27 cellular contexts compared by ENCODE assay signal in genomic region chr11:63583288-63583687, GRCh38. TPM values are rescaled to one million over a fixed set of nuclear protein-coding genes. Genes with fewer than 3 reads are reported as not detected.
A peak's percentile ranks its signal among the peaks of the same experiment; 100 is the strongest.
DNase-seq lines count a peak whose midpoint lies in the region; ATAC-seq and TF ChIP-seq lines count a peak whose summit lies in the region.
"Had no signal": no experiment of that assay in that cellular context is flagged by ENCODE, and none has a peak within 500 bp of the region (broad histone marks: within the 10 kb centered on the region; RNA-seq: fewer than 3 reads in every experiment).

No MANE protein-coding gene starts in this region.

- no peak for TF ChIP-seq CTCF in GM23338 (conservative IDR thresholded peaks at IDR 0.05; ENCODE audit: low read depth in 2 of 2)

- DNase-seq in GM23338 (ENCODE audit: low spot score), result no peak
- no peak for DNase-seq in T-helper 17 cell
- peak; percentile 97 for DNase-seq in globus pallidus (ENCODE audit: low spot score)
- DNase-seq in ureter (ENCODE audit: low spot score), result no peak
- DNase-seq in NCI-H2029 (lab: John Stamatoyannopoulos, UW), result no peak
- DNase-seq in cerebellar cortex (ENCODE audit: low spot score), result no peak
- DNase-seq: activated B cell treated with CpG ODN at 0.5 μM for 24 hours; activated CD8-positive, alpha-beta T cell treated with anti-CD3 and anti-CD28 coated beads for 36 hours; activated naive CD4-positive, alpha-beta T cell treated with anti-CD3 and anti-CD28 coated beads, Interleukin-2, amount 50 U/mL, for 16 hours; activated T-cell treated with anti-CD3 and anti-CD28 coated beads, Interleukin-2, amount 50 U/mL, for 48 hours; COR-L47; foreskin keratinocyte; Karpas-422; kidney glomerular epithelial cell; mesendoderm; NCI-H1105; NCI-H2107; NCI-H510A treated with DMSO at 0.1 percent for 48 hours; Right ventricle myocardium superior; stimulated activated CD4-positive, alpha-beta T cell treated with anti-CD3 and anti-CD28 coated beads, Interleukin-4, amount 100 ng/mL, for 4 hours had no signal

- H2AFZ ChIP-seq in GM23338, result no peak overlapping the region

- H3K27ac Mint-ChIP-seq in GM23338 (no peak overlapping the region), T-helper 17 cell (peak overlapping the region; percentile 44)
- H3K27ac Mint-ChIP-seq: activated B cell treated with CpG ODN at 0.5 μM for 24 hours; dendritic cell treated with granulocyte-macrophage colony-stimulating factor and Interleukin-4, amounts not matched to agents 40 ng/mL and 50 ng/mL, for 4 days had no signal

- peaks cover 44% of the 10 kb centered on the region for H3K9me3 Mint-ChIP-seq in GM23338

- H3K4me2 ChIP-seq in GM23338, result no peak overlapping the region
- H3K4me2 ChIP-seq: smooth muscle cell had no signal

- H3K36me3 Mint-ChIP-seq in GM23338 (ENCODE audit: low read depth) (peaks cover 81% of the 10 kb centered on the region), T-helper 17 cell (ENCODE audit: low read depth) (no peaks in the 10 kb centered on the region)

- H3K9ac ChIP-seq in subcutaneous abdominal adipose tissue (ENCODE audit: low read length in 5 of 5), result no peak overlapping the region

- ATAC-seq in GM23338 (no peak), T-helper 17 cell (no peak)
- ATAC-seq: activated CD8-positive, alpha-beta T cell treated with anti-CD3 and anti-CD28 coated beads for 36 hours; foreskin keratinocyte had no signal

- H3K27me3 Mint-ChIP-seq in GM23338 (ENCODE audit: insufficient read depth, low read depth, poor library complexity) (no peaks in the 10 kb centered on the region), T-helper 17 cell (no peaks in the 10 kb centered on the region)
- H3K27me3 Mint-ChIP-seq: activated B cell treated with CpG ODN at 0.5 μM for 24 hours; activated CD8-positive, alpha-beta T cell treated with anti-CD3 and anti-CD28 coated beads for 36 hours; naive thymus-derived CD8-positive, alpha-beta T cell had no signal

- H3K4me1 ChIP-seq in GM23338 (ENCODE audit: insufficient read depth), result 0 out of 2 replicates have a peak, but pooled peaks cover 6% of the 10 kb centered on the region
- peaks cover 0 to 24% (median 12%) of the 10 kb centered on the region in 5 donors for H3K4me1 ChIP-seq in subcutaneous abdominal adipose tissue (ENCODE audit: control insufficient read depth in 5 of 5, insufficient read depth in 5 of 5, low read length in 5 of 5)
- H3K4me1 ChIP-seq: foreskin keratinocyte had no signal

- H4K20me1 ChIP-seq in GM23338 (replicated peaks; ENCODE audit: insufficient read depth), result no peaks in the 10 kb centered on the region

- H3K4me3 ChIP-seq in GM23338 (no peak overlapping the region), subcutaneous abdominal adipose tissue (ENCODE audit: low read depth in 1 of 5, low read length in 5 of 5) (no peak overlapping the region)
- H3K4me3 ChIP-seq: smooth muscle cell had no signal

- H3K79me2 ChIP-seq in GM23338 (replicated peaks; ENCODE audit: insufficient read depth), result peaks cover 13% of the 10 kb centered on the region

- H3K4me3 Mint-ChIP-seq in GM23338, result no peak overlapping the region
- H3K4me3 Mint-ChIP-seq in T-helper 17 cell, result no peak overlapping the region
- H3K4me3 Mint-ChIP-seq: activated B cell treated with CpG ODN at 0.5 μM for 24 hours; activated CD8-positive, alpha-beta T cell treated with anti-CD3 and anti-CD28 coated beads for 36 hours; dendritic cell treated with granulocyte-macrophage colony-stimulating factor and Interleukin-4, amounts not matched to agents 40 ng/mL and 50 ng/mL, for 4 days had no signal

- H3F3A ChIP-seq in GM23338 (replicated peaks; ENCODE audit: low read depth), result peaks cover 3% of the 10 kb centered on the region

- H3K27me3 ChIP-seq in GM23338 (ENCODE audit: insufficient read depth), result no peaks in the 10 kb centered on the region
- H3K27me3 ChIP-seq in subcutaneous abdominal adipose tissue (ENCODE audit: control insufficient read depth in 5 of 5, insufficient read depth in 4 of 5, low read length in 5 of 5), result no peaks in the 10 kb centered on the region
- H3K27me3 ChIP-seq: foreskin keratinocyte had no signal

- H3K9me3 ChIP-seq in T-helper 17 cell (ENCODE audit: control insufficient read depth, low read length, poor library complexity, severe bottlenecking) (no peaks in the 10 kb centered on the region), subcutaneous abdominal adipose tissue (ENCODE audit: control insufficient read depth in 5 of 5, low read length in 5 of 5) (peaks cover 0 to 11% (median 7%) of the 10 kb centered on the region in 5 donors)

- H3K27ac ChIP-seq in GM23338 (ENCODE audit: low read depth), result peak overlapping the region; percentile 60
- H3K27ac ChIP-seq in subcutaneous abdominal adipose tissue (ENCODE audit: low read depth, low read length), result peak overlapping the region; percentile 76
- H3K27ac ChIP-seq: foreskin keratinocyte had no signal

- H3K9me2 ChIP-seq in GM23338 (ENCODE audit: insufficient read depth), result no peaks in the 10 kb centered on the region

- H3K4me1 Mint-ChIP-seq in GM23338 (no peaks in the 10 kb centered on the region; the same call in 2 of the 3 replicates), T-helper 17 cell (peaks cover 8% of the 10 kb centered on the region)
- H3K4me1 Mint-ChIP-seq: activated B cell treated with CpG ODN at 0.5 μM for 24 hours had no signal

- H3K36me3 ChIP-seq in GM23338 (ENCODE audit: insufficient read depth) (peaks cover 58% of the 10 kb centered on the region), subcutaneous abdominal adipose tissue (ENCODE audit: control insufficient read depth in 5 of 5, insufficient read depth in 5 of 5, low read length in 5 of 5) (peaks cover 31 to 64% (median 56%) of the 10 kb centered on the region in 5 donors)

TF ChIP-seq in GM23338, 12 proteins besides CTCF, POLR2A, EP300 and RAD21:
- TF ChIP-seq ZNF114 (CRISPR knock-in tag; IDR thresholded peaks at IDR 0.05), result no peak
- TF ChIP-seq JUNB (IDR thresholded peaks at IDR 0.05; ENCODE audit: unreplicated experiment), result no peak
- no peak for TF ChIP-seq EZH2phosphoT487 (IDR thresholded peaks at IDR 0.05; ENCODE audit: unreplicated experiment)
- TF ChIP-seq CREB1 (CRISPR knock-in tag; IDR thresholded peaks at IDR 0.05; ENCODE audit: low read depth), result no peak
- TF ChIP-seq EZH2 (IDR thresholded peaks at IDR 0.05; ENCODE audit: low read depth, unreplicated experiment), result no peak
- no peak for TF ChIP-seq NANOG (IDR thresholded peaks at IDR 0.05; ENCODE audit: borderline replicate concordance)
- TF ChIP-seq ZNF331 (CRISPR knock-in tag; IDR thresholded peaks at IDR 0.05; ENCODE audit: low read depth), result no peak

RNA-seq across cellular contexts. Expression of gene PLAAT2, which starts 20.1 kb away (rescaled TPM):
- total RNA-seq in GM23338 (2014; rRNA removed; shearing (Covaris generic)), result 0.66 TPM in 1 of 2 replicates, not detected in the other
- 0.42 and 0.78 TPM in 2 replicates for polyA plus RNA-seq in GM23338 (2016; fragmentation: Nextera tagmentation; extraction: Ambion mirVana)
- under 1 TPM in 1 of 2 donors, not detected in 1; 0.63 TPM for total RNA-seq in T-helper 17 cell
- total RNA-seq in ureter, result 1.1 TPM
- total RNA-seq: activated B cell treated with CpG ODN at 0.5 μM for 24 hours; foreskin keratinocyte; naive thymus-derived CD8-positive, alpha-beta T cell; posterior vena cava; smooth muscle cell; subcutaneous adipose tissue; T-helper 2 cell treated with Interferon-gamma antibody and Interleukin-4, amounts not matched to agents 100 ng/mL and 5 ng/mL, for 36 hours had no signal
- polyA plus RNA-seq: smooth muscle cell had no signal

RNA-seq across cellular contexts. Expression of gene PLAAT3, which starts 30.9 kb away (rescaled TPM):
- 61.1 and 63.2 TPM in 2 replicates for total RNA-seq in GM23338 (2014; rRNA removed; shearing (Covaris generic))
- polyA plus RNA-seq in GM23338 (2016; fragmentation: Nextera tagmentation; extraction: Ambion mirVana), result 239 and 262 TPM in 2 replicates
- total RNA-seq in T-helper 17 cell (1 to 10 TPM; 2.5 to 3.3 TPM), ureter (26.6 TPM)

RNA-seq across cellular contexts. Expression of gene PLAAT4, which starts 46.7 kb away (rescaled TPM):
- 0.69 and 3.3 TPM in 2 replicates for total RNA-seq in GM23338 (2014; rRNA removed; shearing (Covaris generic))
- polyA plus RNA-seq in GM23338 (2016; fragmentation: Nextera tagmentation; extraction: Ambion mirVana), result 4.6 and 5.0 TPM in 2 replicates
- total RNA-seq in T-helper 17 cell (100 to 1,000 TPM in 1 of 2 donors, 10 to 100 TPM in 1; 80.8 to 110 TPM), ureter (56.7 TPM)
- total RNA-seq: smooth muscle cell had no signal
- polyA plus RNA-seq: smooth muscle cell had no signal

Comparison
In these comparisons a context has a peak if more than half of its experiments do, and no peak if none do; other contexts are left out.
1. RNA of gene PLAAT4, which starts 46.7 kb away (total RNA-seq): 80.8 to 110 TPM in T-helper 17 cell and 56.7 TPM in ureter (single experiment); 0.69 to 3.3 TPM in GM23338; every median in the first group is over 10 times any median in the second.